11 cellular contexts compared by ENCODE assay signal in the genomic region with DNA sequence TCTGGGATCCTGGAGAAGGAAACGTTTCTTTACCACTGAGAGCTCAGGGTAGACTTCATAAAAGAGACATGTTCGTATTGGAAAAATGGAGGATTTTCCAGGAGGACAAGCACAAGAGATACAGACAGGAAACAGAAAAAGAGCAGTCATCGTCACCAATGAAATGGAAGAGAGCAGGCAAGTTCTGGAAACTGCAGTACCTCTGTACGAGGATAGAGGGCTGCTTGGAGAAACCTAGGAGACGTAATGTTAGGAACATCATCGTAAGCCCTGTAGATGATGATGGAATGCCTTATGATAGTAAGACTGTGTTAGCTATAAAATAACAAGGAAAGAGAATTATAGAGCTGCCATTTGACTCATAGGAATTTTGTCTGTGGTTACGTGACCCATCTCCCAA.
A peak's percentile ranks its signal among the peaks of the same experiment; 100 is the strongest.
DNase-seq lines count a peak whose midpoint lies in the region; ATAC-seq and TF ChIP-seq lines count a peak whose summit lies in the region.
"Had no signal": no experiment of that assay in that cellular context is flagged by ENCODE, and none has a peak within 500 bp of the region (broad histone marks: within the 10 kb centered on the region; RNA-seq: fewer than 3 reads in every experiment).

No MANE protein-coding gene starts in this region.

- no peak overlapping the region for H3K4me2 ChIP-seq in mesendoderm (ENCODE audit: low read length)

- no CpG with 5 or more reads among the region's 7 CpGs for WGBS in mesendoderm (ENCODE audit: extremely low coverage, insufficient coverage, low lambda C conversion rate)

- H4K5ac ChIP-seq in mesendoderm (ENCODE audit: low read length), result no peak overlapping the region

- no peak overlapping the region for H3K9ac ChIP-seq in mesendoderm (ENCODE audit: low read length)

- DNase-seq in GM06990 (ENCODE audit: extremely low read depth, insufficient read length), result no peak
- peak; percentile 7 for DNase-seq in HuH-7 (ENCODE audit: low spot score)
- DNase-seq in WERI-Rb-1, result no peak
- peak; percentile 61 for DNase-seq in mesendoderm
- no peak for DNase-seq in kidney glomerular epithelial cell (lab: John Stamatoyannopoulos, UW)
- DNase-seq: activated CD4-positive, alpha-beta T cell treated with anti-CD3 and anti-CD28 coated beads for 36 hours; activated effector memory CD4-positive, alpha-beta T cell treated with Interleukin-2 at 50 U/mL for 16 hours had no signal

- H3K36me3 ChIP-seq in GM06990 (ENCODE audit: control insufficient read depth, insufficient read depth, low read length) (no peaks in the 10 kb centered on the region), WERI-Rb-1 (no peaks in the 10 kb centered on the region), mesendoderm (ENCODE audit: control insufficient read depth, insufficient read depth, low read length) (no peaks in the 10 kb centered on the region)

- H3K27ac ChIP-seq in WERI-Rb-1 (no peak overlapping the region), mesendoderm (ENCODE audit: low read depth, low read length) (no peak overlapping the region)
- H3K27ac ChIP-seq: coronary artery had no signal

- H4K8ac ChIP-seq in mesendoderm (ENCODE audit: low read depth, low read length), result no peak overlapping the region

- H3K4me3 ChIP-seq in GM06990 (replicated peaks; ENCODE audit: low read depth, low read length), result no peak overlapping the region
- H3K4me3 ChIP-seq in WERI-Rb-1 (ENCODE audit: low read depth, low read length), result no peak overlapping the region
- no peak overlapping the region for H3K4me3 ChIP-seq in mesendoderm (ENCODE audit: low read length)
- H3K4me3 ChIP-seq: coronary artery had no signal

- H2BK120ac ChIP-seq in mesendoderm (ENCODE audit: low read depth, low read length), result no peak overlapping the region

- H3K79me1 ChIP-seq in mesendoderm (ENCODE audit: low read length), result no peaks in the 10 kb centered on the region

- no peaks in the 10 kb centered on the region for H3K4me1 ChIP-seq in mesendoderm (ENCODE audit: control insufficient read depth, low read depth, low read length)

- no peak overlapping the region for H3K18ac ChIP-seq in mesendoderm (ENCODE audit: low read length)

- H3K27me3 ChIP-seq in GM06990 (replicated peaks; ENCODE audit: control insufficient read depth, insufficient read depth, low read length) (no peaks in the 10 kb centered on the region; the same call in 1 of the 2 replicates), WERI-Rb-1 (ENCODE audit: insufficient read depth, low read depth, severe bottlenecking) (no peaks in the 10 kb centered on the region), mesendoderm (ENCODE audit: insufficient read depth, low read length, poor library complexity) (no peaks in the 10 kb centered on the region)

- no peak overlapping the region for H2BK15ac ChIP-seq in mesendoderm (replicated peaks; ENCODE audit: low read depth)

- H2AK5ac ChIP-seq in mesendoderm (ENCODE audit: low read length), result no peak overlapping the region

- ATAC-seq in HG03196 (IDR thresholded peaks at IDR 0.05; ENCODE audit: unreplicated experiment) (no peak), GM18517 (IDR thresholded peaks at IDR 0.05; ENCODE audit: unreplicated experiment) (no peak), GM18520 (IDR thresholded peaks at IDR 0.05; ENCODE audit: unreplicated experiment) (no peak)
- ATAC-seq: activated CD4-positive, alpha-beta T cell treated with anti-CD3 and anti-CD28 coated beads for 36 hours had no signal

- TF ChIP-seq CTCF in GM06990 (IDR thresholded peaks at IDR 0.05; ENCODE audit: insufficient read depth, low read length, poor library complexity, severe bottlenecking), result peak; percentile 28
- peak; percentile 51 for TF ChIP-seq CTCF in WERI-Rb-1 (IDR thresholded peaks at IDR 0.05; ENCODE audit: low read depth, low read length)

- no peak overlapping the region for H3K4ac ChIP-seq in mesendoderm (ENCODE audit: low read depth, low read length)

- H2BK5ac ChIP-seq in mesendoderm (ENCODE audit: low read length), result no peak overlapping the region

- H3K79me2 ChIP-seq in mesendoderm (ENCODE audit: control insufficient read depth, insufficient read depth, low read length), result no peaks in the 10 kb centered on the region

- peaks cover 8% of the 10 kb centered on the region for H3K9me3 ChIP-seq in WERI-Rb-1 (ENCODE audit: severe bottlenecking)

- no peak overlapping the region for H3K56ac ChIP-seq in mesendoderm (ENCODE audit: low read length)

- H3K23ac ChIP-seq in mesendoderm (ENCODE audit: low read length), result no peak overlapping the region

Comparison
In these comparisons a context has a peak if more than half of its experiments do, and no peak if none do; other contexts are left out.
1. DNase-seq: peak in HuH-7 (single experiment) and mesendoderm (single experiment); none in GM06990 (single experiment), WERI-Rb-1 (single experiment) and kidney glomerular epithelial cell (single experiment).